In the genomic region with DNA sequence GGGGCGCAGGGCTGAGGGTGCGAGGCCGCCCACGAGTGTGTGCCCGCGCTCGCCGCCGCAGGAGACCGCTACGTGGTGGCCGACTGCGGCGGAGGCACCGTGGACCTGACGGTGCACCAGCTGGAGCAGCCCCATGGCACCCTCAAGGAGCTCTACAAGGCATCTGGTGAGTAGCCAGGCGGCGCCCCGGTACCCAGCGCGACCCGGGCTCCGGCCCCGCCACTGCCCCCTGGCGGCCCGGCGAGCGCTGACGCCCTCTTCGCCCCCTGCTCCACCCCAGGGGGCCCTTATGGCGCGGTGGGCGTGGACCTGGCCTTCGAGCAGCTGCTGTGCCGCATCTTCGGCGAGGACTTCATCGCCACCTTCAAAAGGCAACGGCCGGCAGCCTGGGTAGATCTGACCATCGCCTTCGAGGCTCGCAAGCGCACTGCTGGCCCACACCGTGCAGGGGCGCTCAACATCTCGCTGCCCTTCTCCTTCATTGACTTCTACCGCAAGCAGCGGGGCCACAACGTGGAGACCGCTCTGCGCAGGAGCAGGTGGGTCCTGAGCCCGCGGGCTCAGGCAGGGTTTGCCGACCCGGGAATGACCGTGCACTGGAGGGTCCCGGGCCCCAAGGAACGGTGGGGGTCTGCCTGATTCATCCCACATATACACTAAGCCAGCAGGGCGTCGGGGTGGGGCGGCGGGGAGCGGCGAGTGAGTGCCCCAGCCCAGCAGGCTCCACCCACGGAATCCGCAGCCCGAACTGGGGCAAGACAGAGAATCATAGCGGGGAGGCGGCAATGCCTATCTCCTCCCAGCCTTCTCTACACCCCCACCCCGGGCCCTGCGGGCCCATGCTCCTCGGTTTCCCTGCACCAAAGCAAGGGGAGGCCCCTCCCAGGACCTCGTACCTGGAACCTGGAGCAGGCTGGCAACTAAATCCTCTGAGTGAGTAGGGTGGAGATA, we compare ENCODE assay signal across 10 cellular contexts. TPM values are rescaled to one million over a fixed set of nuclear protein-coding genes. Genes with fewer than 3 reads are reported as not detected.
DNase-seq lines count a peak whose midpoint lies in the region; ATAC-seq, FAIRE-seq and TF ChIP-seq lines count a peak whose summit lies in the region.
"Had no signal": no experiment of that assay in that cellular context is flagged by ENCODE, and none has a peak within 500 bp of the region (broad histone marks: within the 10 kb centered on the region; RNA-seq: fewer than 3 reads in every experiment).

No MANE protein-coding gene starts in this region.

- WGBS in GM12878 (ENCODE audit: insufficient coverage, insufficient replicate concordance, low lambda C conversion rate, missing lambda C conversion rate), result 65% methylated on average over 74 of the region's 74 CpGs
- 30 to 77% (median 37%) methylated on average over 24 to 74 of the region's 74 CpGs for WGBS in stomach, 5 donors

- CTCF ChIA-PET in GM12878 (lab: Yijun Ruan, JAX), result interaction anchor here (0.6 to 1.9 kb wide), 7 partner anchors 9 to 167 kb away, joined by 3 to 9 read pairs (median 3); a partner anchor contains a TSS

- TF ChIP-seq RAD21 in GM12878 (IDR thresholded peaks at IDR 0.05; ENCODE audit: insufficient read depth, low read depth, low read length), result no peak

- no peaks in the 10 kb centered on the region for H4K20me1 ChIP-seq in GM12878 (ENCODE audit: control insufficient read depth, insufficient read depth)

- no peaks in the 10 kb centered on the region for H3K9me3 ChIP-seq in GM12878 (replicated peaks; ENCODE audit: control insufficient read depth, insufficient read depth, low read length)
- H3K9me3 ChIP-seq in stomach, result no peaks in the 10 kb centered on the region

- H3K4me2 ChIP-seq in GM12878 (ENCODE audit: control insufficient read depth, insufficient read depth), result no peak overlapping the region

- FAIRE-seq in GM12878 (lab: Jason Lieb, UNC), result no peak
- FAIRE-seq: A204.1 had no signal

- BruUV-seq in GM12878 (replicated peaks; lab: Mats Ljungman, UMichigan), result no TSS peak

- in situ Hi-C loops in GM12878 (cut with MboI), result no loop called here

- peak; percentile 67 for ATAC-seq in GM12878
- ATAC-seq in HG02588 (IDR thresholded peaks at IDR 0.05; ENCODE audit: unreplicated experiment), result no peak

- SMC1A ChIA-PET in GM12878 (lab: Charles Lee; ENCODE audit: uncharacterized antibody, unreplicated experiment), result interaction anchor here (0.8 to 1.7 kb wide), 4 partner anchors 18 to 208 kb away, joined by 3 read pairs; a partner anchor contains a TSS

- no peaks in the 10 kb centered on the region for H3K36me3 ChIP-seq in GM12878 (ENCODE audit: control insufficient read depth in 2 of 2, insufficient read depth in 2 of 2, low read length in 1 of 2)
- peaks cover 3 to 39% (median 25%) of the 10 kb centered on the region in 4 donors for H3K36me3 ChIP-seq in stomach

- H3K27ac ChIP-seq in GM12878 (ENCODE audit: control insufficient read depth, insufficient read depth) (no peak overlapping the region), stomach (no peak overlapping the region)

- TF ChIP-seq POLR2A in GM12878 (IDR thresholded peaks at IDR 0.05; ENCODE audit: low read depth, low read length) (peak; percentile 33; the same call in 1 of the 2 replicates), stomach (IDR thresholded peaks at IDR 0.05) (no peak)

- H2AFZ ChIP-seq in GM12878 (ENCODE audit: control insufficient read depth, low read depth, low read length), result no peak overlapping the region

- H3K4me3 ChIP-seq in GM12878, result no peak overlapping the region
- peak overlapping the region in 1 of 4 donors; percentile 13 for H3K4me3 ChIP-seq in stomach

- TF ChIP-seq EP300 in GM12878 (IDR thresholded peaks at IDR 0.05; ENCODE audit: borderline replicate concordance in 1 of 2, control insufficient read depth in 1 of 2, low read depth in 2 of 2, low read length in 2 of 2) (no peak), stomach (IDR thresholded peaks at IDR 0.05) (no peak)

- H3K27me3 ChIP-seq in GM12878 (replicated peaks in 1 of 2; ENCODE audit: control insufficient read depth in 2 of 2, insufficient read depth in 2 of 2, low read length in 1 of 2), result no peaks in the 10 kb centered on the region
- H3K27me3 ChIP-seq in stomach, result peaks cover 0 to 30% (median 13%) of the 10 kb centered on the region in 3 donors

- DNase-seq in DMS153 (lab: John Stamatoyannopoulos, UW) (peak; percentile 32), DMS153 treated with DMSO at 0.1 percent for 48 hours (lab: John Stamatoyannopoulos, UW; ENCODE audit: unreplicated experiment) (no peak), NCI-H446 treated with DMSO at 0.1 percent for 48 hours (lab: John Stamatoyannopoulos, UW) (peak; percentile 10), GM12878 (ENCODE audit: low read depth, low spot score) (no peak), kidney tubule cell (ENCODE audit: low spot score) (peak; percentile 27), stomach (peak; percentile 39), NK-92 (lab: John Stamatoyannopoulos, UW; ENCODE audit: unreplicated experiment) (no peak)

- intact Hi-C loops in GM12878 (cut with micrococcal nuclease; ENCODE audit: unreplicated experiment) (loop anchor here (2.0 kb wide), 2 partner anchors 33 to 71 kb away; a partner anchor contains a TSS), stomach (cut with DNase I; ENCODE audit: low total_unique reads) (loop anchor here (10.0 kb wide), 1 partner anchor 105 kb away; no protein-coding TSS in a partner anchor)

- no peaks in the 10 kb centered on the region for H3K79me2 ChIP-seq in GM12878 (ENCODE audit: control insufficient read depth, insufficient read depth, low read length)

- RAD21 ChIA-PET in GM12878 (lab: Charles Lee; ENCODE audit: unreplicated experiment), result no interaction called here

- POLR2A ChIA-PET in GM12878 (lab: Charles Lee), result no interaction called here

- no peak overlapping the region for H3K9ac ChIP-seq in GM12878 (ENCODE audit: control insufficient read depth, insufficient read depth, low read length)

- TF ChIP-seq CTCF in GM12878 (IDR thresholded peaks at IDR 0.05 in 2 of 3, conservative IDR thresholded peaks at IDR 0.05 in 1 of 3; ENCODE audit: control insufficient read depth in 2 of 3, extremely low read depth in 1 of 3, insufficient read depth in 1 of 3, low read depth in 3 of 3, low read length in 3 of 3) (peak; percentile 36 to 66 (median 61)), stomach (IDR thresholded peaks at IDR 0.05) (peak in 5 of 7 experiments; percentile 25 to 60 (median 53))

- H3K4me1 ChIP-seq in GM12878 (ENCODE audit: control insufficient read depth, insufficient read depth, low read length) (no peaks in the 10 kb centered on the region), stomach (peaks cover 16 to 48% (median 33%) of the 10 kb centered on the region in 4 donors)

RNA-seq across cellular contexts. Expression of a gene that starts 17.5 kb away (rescaled TPM):
- not detected in 2 replicates for total RNA-seq in GM12878 (2013; cell fraction: nucleolus; rRNA removed)
- total RNA-seq in GM12878 (2014; rRNA removed), result not detected in 2 replicates
- total RNA-seq in GM12878 (2014; rRNA removed; fragmentation: Illumina TruSeq; extraction: Trizol), result not detected in 2 replicates
- total RNA-seq in GM12878 (2021), result not detected in 2 replicates
- polyA plus RNA-seq in GM12878 (2011; ENCODE audit: low read depth), result not detected
- not detected in 2 replicates for polyA plus RNA-seq in GM12878 (2011; rRNA removed)
- not detected in 2 replicates for polyA plus RNA-seq in GM12878 (2011; cell fraction: cytosol; rRNA removed)
- polyA plus RNA-seq in GM12878 (2011; cell fraction: nucleus; rRNA removed), result not detected in 2 replicates
- polyA plus RNA-seq in GM12878 (2012), result 0.07 and 0.09 TPM in 2 replicates
- polyA plus RNA-seq in GM12878 (2014; fragmentation: Illumina TruSeq; extraction: Trizol), result not detected in 2 replicates
- polyA plus RNA-seq in GM12878 (2014; fragmentation: Nextera tagmentation; extraction: Ambion mirVana), result not detected
- polyA plus RNA-seq in GM12878 (2014; rRNA removed), result not detected in 2 replicates
- under 1 TPM in 1 of 2 experiments, not detected in 1; 0.08 TPM for polyA plus RNA-seq in GM12878 (2016; fragmentation: Nextera tagmentation; extraction: Ambion mirVana)
- polyA minus RNA-seq in GM12878 (2011; rRNA and poly(A)+ RNA removed), result not detected in 2 replicates
- polyA minus RNA-seq in GM12878 (2011; cell fraction: cytosol; rRNA and poly(A)+ RNA removed), result not detected in 2 replicates
- polyA minus RNA-seq in GM12878 (2011; cell fraction: nucleus; rRNA and poly(A)+ RNA removed), result not detected in 2 replicates
- 10 to 100 TPM in 1 of 5 donors, 1 to 10 TPM in 3, under 1 TPM in 1; 0.87 to 14.3 (median 6.1) TPM for total RNA-seq in stomach
- polyA plus RNA-seq in stomach, result 1 to 10 TPM; 3.0 to 5.3 (median 3.7) TPM
- total RNA-seq: T-helper 1 cell treated with Interleukin-12 subunit alpha and Interleukin-12 subunit beta and Interleukin-4 antibody, amounts not matched to agents 30 ng/mL and 1 ng/mL, for 36 hours had no signal

RNA-seq across cellular contexts. Expression of a gene that starts 17.6 kb away (rescaled TPM):
- 2.7 and 3.8 TPM in 2 replicates for total RNA-seq in GM12878 (2013; cell fraction: nucleolus; rRNA removed)
- 59.2 and 64.5 TPM in 2 replicates for total RNA-seq in GM12878 (2014; rRNA removed)
- total RNA-seq in GM12878 (2014; rRNA removed; fragmentation: Illumina TruSeq; extraction: Trizol), result 25.2 and 27.1 TPM in 2 replicates
- 65.9 and 67.5 TPM in 2 replicates for total RNA-seq in GM12878 (2021)
- 5.7 TPM for polyA plus RNA-seq in GM12878 (2011; ENCODE audit: low read depth)
- polyA plus RNA-seq in GM12878 (2011; rRNA removed), result 6.9 and 22.6 TPM in 2 replicates
- 42.5 and 66.1 TPM in 2 replicates for polyA plus RNA-seq in GM12878 (2011; cell fraction: cytosol; rRNA removed)
- 25.9 and 34.8 TPM in 2 replicates for polyA plus RNA-seq in GM12878 (2011; cell fraction: nucleus; rRNA removed)
- 22.4 and 26.6 TPM in 2 replicates for polyA plus RNA-seq in GM12878 (2012)
- 2.3 and 17.5 TPM in 2 replicates for polyA plus RNA-seq in GM12878 (2014; fragmentation: Illumina TruSeq; extraction: Trizol)
- polyA plus RNA-seq in GM12878 (2014; fragmentation: Nextera tagmentation; extraction: Ambion mirVana), result 1 to 10 TPM in 1 of 2 experiments, under 1 TPM in 1; 0.80 to 7.6 TPM
- 50.2 and 62.0 TPM in 2 replicates for polyA plus RNA-seq in GM12878 (2014; rRNA removed)
- 10 to 100 TPM; 90.8 to 96.3 TPM for polyA plus RNA-seq in GM12878 (2016; fragmentation: Nextera tagmentation; extraction: Ambion mirVana)
- polyA minus RNA-seq in GM12878 (2011; rRNA and poly(A)+ RNA removed), result 16.0 and 29.6 TPM in 2 replicates
- 16.8 and 25.3 TPM in 2 replicates for polyA minus RNA-seq in GM12878 (2011; cell fraction: cytosol; rRNA and poly(A)+ RNA removed)
- 6.3 and 9.6 TPM in 2 replicates for polyA minus RNA-seq in GM12878 (2011; cell fraction: nucleus; rRNA and poly(A)+ RNA removed)
- 100 to 1,000 TPM in 1 of 5 donors, 10 to 100 TPM in 2, 1 to 10 TPM in 2; 5.9 to 136 (median 49.0) TPM for total RNA-seq in stomach
- 10 to 100 TPM; 14.4 to 32.6 (median 22.2) TPM for polyA plus RNA-seq in stomach

RNA-seq across cellular contexts. Expression of a gene that starts 31.3 kb away (rescaled TPM):
- total RNA-seq in GM12878 (2013; cell fraction: nucleolus; rRNA removed), result not detected in 2 replicates
- not detected in 2 replicates for total RNA-seq in GM12878 (2014; rRNA removed)
- not detected in 2 replicates for total RNA-seq in GM12878 (2014; rRNA removed; fragmentation: Illumina TruSeq; extraction: Trizol)
- not detected in 2 replicates for total RNA-seq in GM12878 (2021)
- not detected for polyA plus RNA-seq in GM12878 (2011; ENCODE audit: low read depth)
- polyA plus RNA-seq in GM12878 (2011; rRNA removed), result not detected in 2 replicates
- polyA plus RNA-seq in GM12878 (2011; cell fraction: cytosol; rRNA removed), result not detected in 2 replicates
- polyA plus RNA-seq in GM12878 (2011; cell fraction: nucleus; rRNA removed), result 0.18 and 0.29 TPM in 2 replicates
- polyA plus RNA-seq in GM12878 (2012), result 0.09 TPM in 1 of 2 replicates, not detected in the other
- not detected in 2 replicates for polyA plus RNA-seq in GM12878 (2014; fragmentation: Illumina TruSeq; extraction: Trizol)
- polyA plus RNA-seq in GM12878 (2014; fragmentation: Nextera tagmentation; extraction: Ambion mirVana), result not detected
- polyA plus RNA-seq in GM12878 (2014; rRNA removed), result 0.06 and 0.12 TPM in 2 replicates
- not detected for polyA plus RNA-seq in GM12878 (2016; fragmentation: Nextera tagmentation; extraction: Ambion mirVana)
- not detected in 2 replicates for polyA minus RNA-seq in GM12878 (2011; rRNA and poly(A)+ RNA removed)
- not detected in 2 replicates for polyA minus RNA-seq in GM12878 (2011; cell fraction: cytosol; rRNA and poly(A)+ RNA removed)
- polyA minus RNA-seq in GM12878 (2011; cell fraction: nucleus; rRNA and poly(A)+ RNA removed), result 0.12 TPM in 1 of 2 replicates, not detected in the other
- not detected for total RNA-seq in stomach
- polyA plus RNA-seq in stomach, result under 1 TPM in 2 of 3 donors, not detected in 1; 0.18 to 0.19 TPM

RNA-seq across cellular contexts. Expression of a gene that starts 36.6 kb away (rescaled TPM):
- total RNA-seq in GM12878 (2013; cell fraction: nucleolus; rRNA removed), result 8.8 and 11.3 TPM in 2 replicates
- total RNA-seq in GM12878 (2014; rRNA removed) (56.6 and 68.6 TPM in 2 replicates), GM12878 (2014; rRNA removed; fragmentation: Illumina TruSeq; extraction: Trizol) (24.4 and 27.6 TPM in 2 replicates), GM12878 (2021) (68.3 and 71.2 TPM in 2 replicates), stomach (100 to 1,000 TPM in 1 of 5 donors, 10 to 100 TPM in 4; 24.5 to 130 (median 68.3) TPM)
- 12.5 TPM for polyA plus RNA-seq in GM12878 (2011; ENCODE audit: low read depth)
- polyA plus RNA-seq in GM12878 (2011; rRNA removed) (4.3 and 7.1 TPM in 2 replicates), GM12878 (2014; fragmentation: Illumina TruSeq; extraction: Trizol) (10.9 and 20.9 TPM in 2 replicates), GM12878 (2014; fragmentation: Nextera tagmentation; extraction: Ambion mirVana) (under 1 TPM; 0.16 to 0.29 TPM), GM12878 (2014; rRNA removed) (35.5 and 44.8 TPM in 2 replicates), GM12878 (2016; fragmentation: Nextera tagmentation; extraction: Ambion mirVana) (1 to 10 TPM; 1.6 to 2.4 TPM), stomach (10 to 100 TPM; 36.5 to 90.7 (median 79.6) TPM)
- 8.8 and 12.2 TPM in 2 replicates for polyA plus RNA-seq in GM12878 (2011; cell fraction: cytosol; rRNA removed)
- 9.5 and 12.9 TPM in 2 replicates for polyA plus RNA-seq in GM12878 (2011; cell fraction: nucleus; rRNA removed)
- polyA plus RNA-seq in GM12878 (2012), result 24.5 and 35.6 TPM in 2 replicates
- 8.2 and 15.1 TPM in 2 replicates for polyA minus RNA-seq in GM12878 (2011; rRNA and poly(A)+ RNA removed)
- 8.4 and 9.0 TPM in 2 replicates for polyA minus RNA-seq in GM12878 (2011; cell fraction: cytosol; rRNA and poly(A)+ RNA removed)
- 7.0 and 12.8 TPM in 2 replicates for polyA minus RNA-seq in GM12878 (2011; cell fraction: nucleus; rRNA and poly(A)+ RNA removed)

RNA-seq across cellular contexts. Expression of a gene that starts 37.6 kb away (rescaled TPM):
- total RNA-seq in GM12878 (2013; cell fraction: nucleolus; rRNA removed), result 0.06 TPM in 1 of 2 replicates, not detected in the other
- total RNA-seq in GM12878 (2014; rRNA removed) (not detected in 2 replicates), GM12878 (2014; rRNA removed; fragmentation: Illumina TruSeq; extraction: Trizol) (not detected in 2 replicates), GM12878 (2021) (0.05 TPM in 1 of 2 replicates, not detected in the other), stomach (10 to 100 TPM in 1 of 5 donors, 1 to 10 TPM in 4; 1.7 to 22.2 (median 4.5) TPM)
- not detected for polyA plus RNA-seq in GM12878 (2011; ENCODE audit: low read depth)
- polyA plus RNA-seq in GM12878 (2011; rRNA removed) (not detected in 2 replicates), GM12878 (2014; fragmentation: Illumina TruSeq; extraction: Trizol) (not detected in 2 replicates), GM12878 (2014; fragmentation: Nextera tagmentation; extraction: Ambion mirVana) (not detected), GM12878 (2014; rRNA removed) (not detected in 2 replicates), GM12878 (2016; fragmentation: Nextera tagmentation; extraction: Ambion mirVana) (not detected), stomach (1 to 10 TPM; 1.4 to 1.8 (median 1.5) TPM)
- not detected in 2 replicates for polyA plus RNA-seq in GM12878 (2011; cell fraction: cytosol; rRNA removed)
- 0.03 TPM in 1 of 2 replicates, not detected in the other for polyA plus RNA-seq in GM12878 (2011; cell fraction: nucleus; rRNA removed)
- not detected in 2 replicates for polyA plus RNA-seq in GM12878 (2012)
- not detected in 2 replicates for polyA minus RNA-seq in GM12878 (2011; rRNA and poly(A)+ RNA removed)
- polyA minus RNA-seq in GM12878 (2011; cell fraction: cytosol; rRNA and poly(A)+ RNA removed), result not detected in 2 replicates
- not detected in 2 replicates for polyA minus RNA-seq in GM12878 (2011; cell fraction: nucleus; rRNA and poly(A)+ RNA removed)
- total RNA-seq: T-helper 1 cell treated with Interleukin-12 subunit alpha and Interleukin-12 subunit beta and Interleukin-4 antibody, amounts not matched to agents 30 ng/mL and 1 ng/mL, for 36 hours had no signal

Comparison
In these comparisons a context has a peak if more than half of its experiments do, and no peak if none do; other contexts are left out.
1. DNase-seq: peak in DMS153 (single experiment), NCI-H446 treated with DMSO at 0.1 percent for 48 hours (single experiment), kidney tubule cell (single experiment) and stomach (single experiment); none in DMS153 treated with DMSO at 0.1 percent for 48 hours (single experiment), GM12878 (single experiment) and NK-92 (single experiment).